In genomic region chr3:124780767-124781485, GRCh38 we compare ENCODE assay signal across 8 cellular contexts. TPM values are rescaled to one million over a fixed set of nuclear protein-coding genes. Genes with fewer than 3 reads are reported as not detected.
A peak's percentile ranks its signal among the peaks of the same experiment; 100 is the strongest.
DNase-seq lines count a peak whose midpoint lies in the region; ATAC-seq and TF ChIP-seq lines count a peak whose summit lies in the region.

No MANE protein-coding gene starts in this region.

- DNase-seq in Panc1 (ENCODE audit: low read depth, low spot score) (no peak), fibroblast of peridontal ligament (ENCODE audit: extremely low read depth) (peak; percentile 75), osteoblast (ENCODE audit: insufficient read length, low spot score, missing footprints) (peak; percentile 88), COLO829 (ENCODE audit: low spot score) (no peak), CD1c-positive myeloid dendritic cell (ENCODE audit: extremely low spot score) (no peak), NCI-H345 (lab: John Stamatoyannopoulos, UW) (no peak), mesenteric fat pad (ENCODE audit: low spot score) (no peak)

- H3K9ac ChIP-seq in BLaER1, result peak overlapping the region; percentile 70; the same call in 1 of the 2 replicates

- in situ Hi-C loops in Panc1 (cut with HindIII; ENCODE audit: low pct_unique_long_range_greater_than_20kb, low sequenced_read_pairs), result no loop called here

- H3K27ac ChIP-seq in BLaER1 (peak overlapping the region; percentile 85), Panc1 (ENCODE audit: low read length) (peak overlapping the region; percentile 5), osteoblast (ENCODE audit: low read depth, low read length) (peak overlapping the region; percentile 89)

- H3K36me3 ChIP-seq in BLaER1, result no peaks in the 10 kb centered on the region
- no peaks in the 10 kb centered on the region for H3K36me3 ChIP-seq in Panc1 (ENCODE audit: control insufficient read depth, insufficient read depth, low read length)
- peaks cover 16% of the 10 kb centered on the region for H3K36me3 ChIP-seq in osteoblast (ENCODE audit: insufficient read depth, low read length)

- 0 out of 2 replicates have a peak, but pooled peaks have one; percentile 8 for ATAC-seq in Panc1

- H3K4me2 ChIP-seq in BLaER1 (peak overlapping the region; percentile 85), osteoblast (ENCODE audit: insufficient read depth, low read length) (peak overlapping the region; percentile 66)

- peak overlapping the region; percentile 8 for H2AFZ ChIP-seq in osteoblast (ENCODE audit: low read length)

- BruUV-seq in Panc1 (replicated peaks; lab: Mats Ljungman, UMichigan), result no TSS peak

- H4K20me1 ChIP-seq in BLaER1 (no peaks in the 10 kb centered on the region), osteoblast (ENCODE audit: insufficient read depth, low read length) (no peaks in the 10 kb centered on the region)

- peaks cover 76% of the 10 kb centered on the region for H3K79me2 ChIP-seq in osteoblast (ENCODE audit: insufficient read depth, low read length)

- H3K27me3 ChIP-seq in BLaER1 (no peaks in the 10 kb centered on the region), Panc1 (ENCODE audit: control insufficient read depth, insufficient read depth, low read length) (no peaks in the 10 kb centered on the region), osteoblast (ENCODE audit: insufficient read depth, low read length) (no peaks in the 10 kb centered on the region)

- CTCF ChIA-PET in Panc1 (lab: Charles Lee), result interaction anchor here (0.8 kb wide), 1 partner anchor 369 kb away, joined by 8 read pairs; no protein-coding TSS in a partner anchor

- H3K9me3 ChIP-seq in BLaER1 (no peaks in the 10 kb centered on the region), Panc1 (ENCODE audit: control insufficient read depth, insufficient read depth, low read depth, low read length) (no peaks in the 10 kb centered on the region), osteoblast (ENCODE audit: low read depth, low read length) (no peaks in the 10 kb centered on the region)

- intact Hi-C loops in Panc1 (cut with micrococcal nuclease; ENCODE audit: unreplicated experiment), result no loop called here

- TF ChIP-seq CTCF in Panc1 (IDR thresholded peaks at IDR 0.05) (no peak), osteoblast (IDR thresholded peaks at IDR 0.05; ENCODE audit: extremely low read depth, low read depth, low read length) (no peak)

- POLR2A ChIA-PET in Panc1 (lab: Charles Lee), result no interaction called here

- no peak overlapping the region for H3K4me3 ChIP-seq in BLaER1
- H3K4me3 ChIP-seq in Panc1 (ENCODE audit: low read depth in 2 of 2, low read length in 2 of 2), result no peak overlapping the region
- H3K4me3 ChIP-seq in osteoblast (ENCODE audit: insufficient read depth, low read length), result peak overlapping the region; percentile 19

- H3K4me1 ChIP-seq in BLaER1 (peaks cover 79% of the 10 kb centered on the region), Panc1 (ENCODE audit: control insufficient read depth, insufficient read depth, low read length) (peaks cover 22% of the 10 kb centered on the region), osteoblast (ENCODE audit: insufficient read depth, low read length) (peaks cover 38% of the 10 kb centered on the region)

RNA-seq across cellular contexts. Expression of gene UMPS, which starts 50.7 kb away (rescaled TPM):
- total RNA-seq in Panc1 (2021; ENCODE audit: unreplicated experiment) (46.0 TPM), osteoblast (19.5 and 21.8 TPM in 2 replicates), mesenteric fat pad (20.8 TPM)
- 70.0 TPM for polyA plus RNA-seq in Panc1 (2012; ENCODE audit: insufficient read length)

Comparison
In these comparisons a context has a peak if more than half of its experiments do, and no peak if none do; other contexts are left out.
1. H3K27ac ChIP-seq: peak in every context shown above with its lines; median percentile 89 in osteoblast; 85 in BLaER1; 5 in Panc1.
2. DNase-seq: peak in fibroblast of peridontal ligament (single experiment) and osteoblast (single experiment); none in Panc1 (single experiment), COLO829 (single experiment), CD1c-positive myeloid dendritic cell (single experiment), NCI-H345 (single experiment) and mesenteric fat pad (single experiment).